In the genomic region with DNA sequence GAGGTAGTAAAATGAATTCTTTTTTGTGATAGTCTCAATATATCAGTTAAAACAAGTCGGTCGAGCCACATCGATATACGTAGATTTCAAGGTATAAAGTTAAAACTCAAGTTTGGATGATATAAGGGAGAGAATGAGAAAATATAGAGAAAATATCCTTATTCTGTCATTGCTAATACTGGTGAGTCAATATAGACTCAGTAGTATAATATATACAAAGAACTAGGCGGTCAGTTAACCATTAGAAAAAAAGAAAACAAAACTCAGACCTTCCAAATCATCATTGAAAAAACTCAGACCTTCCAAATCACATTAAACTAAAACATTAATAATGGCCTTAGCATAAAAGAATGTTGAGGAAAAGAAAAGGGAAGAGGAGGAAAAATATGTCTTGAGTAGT, we compare ENCODE assay signal across 17 cellular contexts.
A peak's percentile ranks its signal among the peaks of the same experiment; 100 is the strongest.
DNase-seq lines count a peak whose midpoint lies in the region; ATAC-seq and TF ChIP-seq lines count a peak whose summit lies in the region.
"Had no signal": no experiment of that assay in that cellular context is flagged by ENCODE, and none has a peak within 500 bp of the region (broad histone marks: within the 10 kb centered on the region; RNA-seq: fewer than 3 reads in every experiment).

No MANE protein-coding gene starts in this region.

- ATAC-seq in GM21786 (IDR thresholded peaks at IDR 0.05; ENCODE audit: unreplicated experiment) (no peak), GM21529 (IDR thresholded peaks at IDR 0.05; ENCODE audit: unreplicated experiment) (no peak)
- ATAC-seq: GM12878 had no signal

- no peaks in the 10 kb centered on the region for H3K9me3 Mint-ChIP-seq in HFFc6

- H3K36me3 Mint-ChIP-seq in HFFc6 (ENCODE audit: low read depth) = no peaks in the 10 kb centered on the region
- H3K36me3 Mint-ChIP-seq: CD4-positive, alpha-beta memory T cell had no signal

- H3K27me3 Mint-ChIP-seq in HFFc6 (ENCODE audit: insufficient read depth) = peaks cover 1% of the 10 kb centered on the region; the same call in 1 of the 2 replicates
- H3K27me3 Mint-ChIP-seq: CD4-positive, alpha-beta memory T cell had no signal

- in situ Hi-C loops in Caki2 (cut with HindIII; ENCODE audit: low pct_unique_long_range_greater_than_20kb, low sequenced_read_pairs) = no loop called here

- H3K27ac Mint-ChIP-seq in HFFc6 = peak overlapping the region; percentile 27; the same call in 1 of the 2 replicates
- H3K27ac Mint-ChIP-seq: CD4-positive, alpha-beta memory T cell; GM23338; H9 had no signal

- no peak for TF ChIP-seq EP300 in tibial nerve (IDR thresholded peaks at IDR 0.05)

- no peak overlapping the region for H3K27ac ChIP-seq in tibial nerve

- H3K4me3 ChIP-seq in tibial nerve = no peak overlapping the region
- H3K4me3 ChIP-seq: GM12878, GM23338 had no signal

- no peaks in the 10 kb centered on the region for H3K27me3 ChIP-seq in tibial nerve

- no peaks in the 10 kb centered on the region for H3K4me1 ChIP-seq in tibial nerve

- H3K36me3 ChIP-seq in tibial nerve = no peaks in the 10 kb centered on the region

- DNase-seq in Caki2 (ENCODE audit: low read depth) (peak; percentile 53), HFFc6 (no peak), kidney glomerular epithelial cell (lab: John Stamatoyannopoulos, UW) (peak; percentile 18), tibial nerve (ENCODE audit: low spot score in 2 of 2) (no peak), SIG-M5 (lab: John Stamatoyannopoulos, UW) (no peak)
- DNase-seq: 8988T; C1 segment of cervical spinal cord; CD4-positive, alpha-beta memory T cell; COR-L47; DMS153; DND-41; GDM1; H9 had no signal

- peaks cover 35% of the 10 kb centered on the region for H3K4me1 Mint-ChIP-seq in HFFc6 (ENCODE audit: low read depth)
- H3K4me1 Mint-ChIP-seq: CD4-positive, alpha-beta memory T cell had no signal

- no peak for TF ChIP-seq POLR2A in tibial nerve (IDR thresholded peaks at IDR 0.05)

- no peak overlapping the region; the same call in 1 of the 2 replicates for H3K4me3 Mint-ChIP-seq in HFFc6
- H3K4me3 Mint-ChIP-seq: CD4-positive, alpha-beta memory T cell; GM23338; H9 had no signal

- 95 to 97% methylated on average over 5 of the region's 5 CpGs for WGBS in tibial nerve, 2 donors

- TF ChIP-seq CTCF in HFFc6 (IDR thresholded peaks at IDR 0.05) = no peak
- TF ChIP-seq CTCF in tibial nerve (IDR thresholded peaks at IDR 0.05) = no peak

- peaks cover 0 to 4% (median 0%) of the 10 kb centered on the region in 4 donors for H3K9me3 ChIP-seq in tibial nerve

Comparison
In these comparisons a context has a peak if more than half of its experiments do, and no peak if none do; other contexts are left out.
1. DNase-seq: peak in Caki2 (single experiment) and kidney glomerular epithelial cell (single experiment); none in HFFc6 (single experiment), tibial nerve (0 of 2) and SIG-M5 (single experiment).